1 cellular context compared by ENCODE assay signal in genomic region chr1:205986848-205987247, GRCh38.
A peak's percentile ranks its signal among the peaks of the same experiment; 100 is the strongest.
TF ChIP-seq lines count a peak whose summit lies in the region.

No MANE protein-coding gene starts in this region.

TF ChIP-seq in SK-N-SH treated with all-trans-retinoic acid at 6 μM for 48 hours, 23 proteins besides CTCF, POLR2A, EP300 and RAD21 (continued from another document):
- peak; percentile 56; the same call in 1 of the 2 replicates for TF ChIP-seq CSRNP3 (CRISPR knock-in tag; IDR thresholded peaks at IDR 0.05)
- no peak; the same call in 1 of the 2 replicates for TF ChIP-seq ZFP3 (CRISPR knock-in tag; IDR thresholded peaks at IDR 0.05)
- TF ChIP-seq PPARA (CRISPR knock-in tag; IDR thresholded peaks at IDR 0.05; ENCODE audit: borderline replicate concordance) = no peak
- TF ChIP-seq TOX (CRISPR knock-in tag; IDR thresholded peaks at IDR 0.05; ENCODE audit: borderline replicate concordance) = no peak
- no peak for TF ChIP-seq ZNF8 (CRISPR knock-in tag; IDR thresholded peaks at IDR 0.05)
- peak; percentile 76; the same call in 1 of the 2 replicates for TF ChIP-seq GLIS3 (CRISPR knock-in tag; IDR thresholded peaks at IDR 0.05)
- peak; percentile 74; the same call in 1 of the 2 replicates for TF ChIP-seq TSHZ2 (CRISPR knock-in tag; IDR thresholded peaks at IDR 0.05)
TF ChIP-seq in SK-N-SH treated with all-trans-retinoic acid at 6 μM for 48 hours: peak in this region for 8.
